Comparison of ENCODE assay signal across 8 cellular contexts in genomic region chr5:159097461-159098284, GRCh38. TPM values are rescaled to one million over a fixed set of nuclear protein-coding genes. Genes with fewer than 3 reads are reported as not detected.
DNase-seq lines count a peak whose midpoint lies in the region; ATAC-seq and TF ChIP-seq lines count a peak whose summit lies in the region.

No MANE protein-coding gene starts in this region.

- H3K4me1 Mint-ChIP-seq in CD4-positive, alpha-beta memory T cell: peaks cover 21 to 51% (median 30%) of the 10 kb centered on the region in 4 donors
- H3K4me1 Mint-ChIP-seq in GM23338: peaks cover 58% of the 10 kb centered on the region
- H3K4me1 Mint-ChIP-seq in activated naive CD8-positive, alpha-beta T cell treated with anti-CD3 and anti-CD28 coated beads, Interleukin-2, amount 50 U/mL, for 24 hours: peaks cover 44% of the 10 kb centered on the region

- TF ChIP-seq CTCF in GM23338 (conservative IDR thresholded peaks at IDR 0.05; ENCODE audit: low read depth in 2 of 2): no peak

- H3K27me3 Mint-ChIP-seq in CD4-positive, alpha-beta memory T cell: peaks cover 28 to 32% of the 10 kb centered on the region in 2 donors
- H3K27me3 Mint-ChIP-seq in GM23338 (ENCODE audit: insufficient read depth, low read depth, poor library complexity): peaks cover 93% of the 10 kb centered on the region
- H3K27me3 Mint-ChIP-seq in activated naive CD8-positive, alpha-beta T cell treated with anti-CD3 and anti-CD28 coated beads, Interleukin-2, amount 50 U/mL, for 24 hours: peaks cover 55% of the 10 kb centered on the region

- no peaks in the 10 kb centered on the region for H3K36me3 ChIP-seq in CD4-positive, alpha-beta memory T cell (ENCODE audit: insufficient read depth, low read length)
- H3K36me3 ChIP-seq in GM23338 (ENCODE audit: insufficient read depth) (no peaks in the 10 kb centered on the region), thymus (ENCODE audit: control insufficient read depth, insufficient read depth) (no peaks in the 10 kb centered on the region)

- H2AFZ ChIP-seq in GM23338: no peak overlapping the region

- CTCF ChIA-PET in CD4-positive, alpha-beta memory T cell (lab: Charles Lee; ENCODE audit: partially characterized antibody): interaction anchor here (1.3 kb wide), 1 partner anchor 402 kb away, joined by 4 read pairs; no protein-coding TSS in a partner anchor

- 8% methylated on average over 35 of the region's 35 CpGs for WGBS in thymus

- intact Hi-C loops in CD4-positive, alpha-beta memory T cell (cut with micrococcal nuclease): loop anchor here (5.0 kb wide), 1 partner anchor 220 kb away; no protein-coding TSS in a partner anchor

- H3K9me3 ChIP-seq in CD4-positive, alpha-beta memory T cell (ENCODE audit: control insufficient read depth in 1 of 2, low read length in 2 of 2): no peaks in the 10 kb centered on the region
- H3K9me3 ChIP-seq in thymus (ENCODE audit: control insufficient read depth): peaks cover 1% of the 10 kb centered on the region

- H3K4me3 Mint-ChIP-seq in CD4-positive, alpha-beta memory T cell: peak overlapping the region; percentile 74 to 91 (median 87)
- peak overlapping the region; percentile 84 for H3K4me3 Mint-ChIP-seq in GM23338
- H3K4me3 Mint-ChIP-seq in activated naive CD8-positive, alpha-beta T cell treated with anti-CD3 and anti-CD28 coated beads, Interleukin-2, amount 50 U/mL, for 24 hours: peak overlapping the region; percentile 85

- H4K20me1 ChIP-seq in GM23338 (replicated peaks; ENCODE audit: insufficient read depth): peaks cover 33% of the 10 kb centered on the region

- no peaks in the 10 kb centered on the region for H3K79me2 ChIP-seq in GM23338 (replicated peaks; ENCODE audit: insufficient read depth)

- H3K27me3 ChIP-seq in CD4-positive, alpha-beta memory T cell (ENCODE audit: insufficient read depth, low read length): peaks cover 12% of the 10 kb centered on the region
- H3K27me3 ChIP-seq in GM23338 (ENCODE audit: insufficient read depth): peaks cover 92% of the 10 kb centered on the region
- H3K27me3 ChIP-seq in thymus (ENCODE audit: control insufficient read depth, insufficient read depth): peaks cover 34% of the 10 kb centered on the region

- peak in 2 of 5 donors; percentile 11 to 25 for DNase-seq in CD4-positive, alpha-beta memory T cell
- peak; percentile 47 for DNase-seq in GM23338 (ENCODE audit: low spot score)
- DNase-seq in activated naive CD8-positive, alpha-beta T cell treated with anti-CD3 and anti-CD28 coated beads, Interleukin-2, amount 50 U/mL, for 24 hours: no peak
- DNase-seq in iris pigment epithelial cell (ENCODE audit: low read depth): peak; percentile 14
- no peak for DNase-seq in NCI-H2227 (lab: John Stamatoyannopoulos, UW; ENCODE audit: unreplicated experiment)
- no peak for DNase-seq in HUDEP-2 (lab: John Stamatoyannopoulos, UW; ENCODE audit: unreplicated experiment in 76 of 76)

- no peaks in the 10 kb centered on the region for H3K9me2 ChIP-seq in GM23338 (ENCODE audit: insufficient read depth)

- H3K4me3 ChIP-seq in CD4-positive, alpha-beta memory T cell (ENCODE audit: low read length in 2 of 2): no peak overlapping the region
- H3K4me3 ChIP-seq in GM23338 (peak overlapping the region; percentile 47), thymus (ENCODE audit: low read length) (peak overlapping the region; percentile 33)

- POLR2A ChIA-PET in CD4-positive, alpha-beta memory T cell (lab: Charles Lee; ENCODE audit: partially characterized antibody): interaction anchor here (1.0 kb wide), 1 partner anchor 12 kb away, joined by 3 read pairs; no protein-coding TSS in a partner anchor

- ATAC-seq in GM23338 (no peak), GM19324 (IDR thresholded peaks at IDR 0.05; ENCODE audit: low FRiP score, unreplicated experiment) (no peak)
- ATAC-seq in activated naive CD8-positive, alpha-beta T cell treated with anti-CD3 and anti-CD28 coated beads, Interleukin-2, amount 50 U/mL, for 24 hours: no peak

- no peaks in the 10 kb centered on the region for H3K9me3 Mint-ChIP-seq in CD4-positive, alpha-beta memory T cell
- no peaks in the 10 kb centered on the region; the same call in 2 of the 3 replicates for H3K9me3 Mint-ChIP-seq in GM23338
- H3K9me3 Mint-ChIP-seq in activated naive CD8-positive, alpha-beta T cell treated with anti-CD3 and anti-CD28 coated beads, Interleukin-2, amount 50 U/mL, for 24 hours: no peaks in the 10 kb centered on the region

- no peak overlapping the region for H3K27ac ChIP-seq in CD4-positive, alpha-beta memory T cell (ENCODE audit: low read depth, low read length)
- no peak overlapping the region for H3K27ac ChIP-seq in GM23338 (ENCODE audit: low read depth)
- peak overlapping the region; percentile 9 for H3K27ac ChIP-seq in thymus (ENCODE audit: low read depth)

- peak overlapping the region in 1 of 7 donors; percentile 96 for H3K27ac Mint-ChIP-seq in CD4-positive, alpha-beta memory T cell
- no peak overlapping the region for H3K27ac Mint-ChIP-seq in GM23338
- H3K27ac Mint-ChIP-seq in activated naive CD8-positive, alpha-beta T cell treated with anti-CD3 and anti-CD28 coated beads, Interleukin-2, amount 50 U/mL, for 24 hours: peak overlapping the region; percentile 25

- H3K4me2 ChIP-seq in GM23338: peak overlapping the region; percentile 67

- H3K36me3 Mint-ChIP-seq in CD4-positive, alpha-beta memory T cell: peaks cover 0 to 7% of the 10 kb centered on the region in 2 donors
- no peaks in the 10 kb centered on the region for H3K36me3 Mint-ChIP-seq in GM23338 (ENCODE audit: low read depth)
- no peaks in the 10 kb centered on the region for H3K36me3 Mint-ChIP-seq in activated naive CD8-positive, alpha-beta T cell treated with anti-CD3 and anti-CD28 coated beads, Interleukin-2, amount 50 U/mL, for 24 hours (ENCODE audit: low read depth)

- peaks cover 35% of the 10 kb centered on the region for H3K4me1 ChIP-seq in CD4-positive, alpha-beta memory T cell (ENCODE audit: insufficient read depth, low read length)
- H3K4me1 ChIP-seq in GM23338 (ENCODE audit: insufficient read depth): peaks cover 45% of the 10 kb centered on the region
- peaks cover 23% of the 10 kb centered on the region for H3K4me1 ChIP-seq in thymus (ENCODE audit: control insufficient read depth, insufficient read depth, low read length)

- peaks cover 13% of the 10 kb centered on the region; the same call in 1 of the 2 replicates for H3F3A ChIP-seq in GM23338 (replicated peaks; ENCODE audit: low read depth)

TF ChIP-seq in GM23338, 12 proteins besides CTCF, POLR2A, EP300 and RAD21 (continues in another document):
- peak; percentile 2 for TF ChIP-seq EZH2phosphoT487 (IDR thresholded peaks at IDR 0.05; ENCODE audit: unreplicated experiment)
- TF ChIP-seq EZH2 (IDR thresholded peaks at IDR 0.05; ENCODE audit: low read depth, unreplicated experiment): peak; percentile 57

RNA-seq across cellular contexts. Expression of gene EBF1, which starts 2.0 kb away (rescaled TPM):
- 1 to 10 TPM in 1 of 2 experiments, under 1 TPM in 1; 0.35 to 1.4 TPM for total RNA-seq in CD4-positive, alpha-beta memory T cell
- under 1 TPM; 0.12 to 0.18 TPM for polyA plus RNA-seq in CD4-positive, alpha-beta memory T cell
- total RNA-seq in GM23338 (2014; rRNA removed; shearing (Covaris generic)): 0.38 TPM in 1 of 2 replicates, not detected in the other
- 0.28 and 0.53 TPM in 2 replicates for polyA plus RNA-seq in GM23338 (2016; fragmentation: Nextera tagmentation; extraction: Ambion mirVana)
- 6.1 TPM for polyA plus RNA-seq in thymus

Comparison
In these comparisons a context has a peak if more than half of its experiments do, and no peak if none do; other contexts are left out.
1. DNase-seq: peak in GM23338 (single experiment) and iris pigment epithelial cell (single experiment); none in activated naive CD8-positive, alpha-beta T cell treated with anti-CD3 and anti-CD28 coated beads, Interleukin-2, amount 50 U/mL, for 24 hours (single experiment), NCI-H2227 (single experiment) and HUDEP-2 (0 of 76).
2. H3K4me3 ChIP-seq: peak in GM23338 (single experiment) and thymus (single experiment); none in CD4-positive, alpha-beta memory T cell (0 of 2).
3. Peak in every context shown above with its lines, with median percentiles within 50 percentile points of each other: H3K4me3 Mint-ChIP-seq.